18 cellular contexts compared by ENCODE assay signal in genomic region chr5:179162351-179163235, GRCh38.
DNase-seq lines count a peak whose midpoint lies in the region; ATAC-seq and TF ChIP-seq lines count a peak whose summit lies in the region.
"Had no signal": no experiment of that assay in that cellular context is flagged by ENCODE, and none has a peak within 500 bp of the region (broad histone marks: within the 10 kb centered on the region; RNA-seq: fewer than 3 reads in every experiment).

No MANE protein-coding gene starts in this region.

- H3K4me1 ChIP-seq in left ventricle myocardium inferior (peaks cover 10% of the 10 kb centered on the region), aorta (ENCODE audit: control insufficient read depth in 1 of 2, insufficient read depth in 2 of 2, low read length in 2 of 2) (no peaks in the 10 kb centered on the region)

- no peak overlapping the region for H3K4me3 ChIP-seq in left ventricle myocardium inferior
- no peak overlapping the region for H3K4me3 ChIP-seq in aorta (ENCODE audit: low read length in 2 of 2)
- H3K4me3 ChIP-seq: GM23338 had no signal

- H3K4me1 Mint-ChIP-seq in nephron progenitor cell = no peaks in the 10 kb centered on the region
- peaks cover under 1% of the 10 kb centered on the region for H3K4me1 Mint-ChIP-seq in activated CD4-positive, alpha-beta memory T cell treated with anti-CD3 and anti-CD28 coated beads, Interleukin-2, amount 10 ng/mL, durations not matched to agents 7 days and 5 days
- H3K4me1 Mint-ChIP-seq: GM23338 had no signal

- no peak overlapping the region for H3K4me3 Mint-ChIP-seq in nephron progenitor cell
- H3K4me3 Mint-ChIP-seq in activated CD4-positive, alpha-beta memory T cell treated with anti-CD3 and anti-CD28 coated beads, Interleukin-2, amount 10 ng/mL, durations not matched to agents 7 days and 5 days = no peak overlapping the region
- H3K4me3 Mint-ChIP-seq: B cell; CD4-positive, alpha-beta memory T cell; GM23338 had no signal

- peaks cover 27% of the 10 kb centered on the region for H3K27me3 ChIP-seq in left ventricle myocardium inferior (ENCODE audit: low read depth)
- H3K27me3 ChIP-seq in aorta (ENCODE audit: control insufficient read depth in 1 of 2, insufficient read depth in 2 of 2, low read length in 1 of 2) = no peaks in the 10 kb centered on the region

- peaks cover 3% of the 10 kb centered on the region for H3K27me3 Mint-ChIP-seq in nephron progenitor cell (ENCODE audit: low read depth, poor library complexity)
- no peaks in the 10 kb centered on the region for H3K27me3 Mint-ChIP-seq in activated CD4-positive, alpha-beta memory T cell treated with anti-CD3 and anti-CD28 coated beads, Interleukin-2, amount 10 ng/mL, durations not matched to agents 7 days and 5 days

- DNase-seq in cardiac septum (ENCODE audit: low spot score) (peak; percentile 65), left ventricle myocardium inferior (no peak), ecto neural progenitor cell (ENCODE audit: low spot score) (peak; percentile 42), nephron progenitor cell (no peak), aorta (peak; percentile 19 to 61), HCEC 1CT (no peak)
- no peak for DNase-seq in activated CD4-positive, alpha-beta memory T cell treated with anti-CD3 and anti-CD28 coated beads, Interleukin-2, amount 10 ng/mL, durations not matched to agents 7 days and 5 days
- DNase-seq: ACHN, DND-41, GDM1, NCI-H1092, NCI-H2107, NCI-H226, NCI-H526 treated with DMSO at 0.1 percent for 48 hours had no signal

- H3K27ac ChIP-seq in left ventricle myocardium inferior (replicated peaks) (no peak overlapping the region), aorta (ENCODE audit: low read depth in 1 of 2, low read length in 2 of 2) (no peak overlapping the region)
- H3K27ac ChIP-seq: KMS-11 had no signal

- no peak for TF ChIP-seq CTCF in left ventricle myocardium inferior (IDR thresholded peaks at IDR 0.05; ENCODE audit: borderline replicate concordance)
- TF ChIP-seq CTCF in nephron progenitor cell (IDR thresholded peaks at IDR 0.05) = no peak

- no peaks in the 10 kb centered on the region for H3K36me3 ChIP-seq in left ventricle myocardium inferior
- no peaks in the 10 kb centered on the region for H3K36me3 ChIP-seq in aorta (ENCODE audit: control insufficient read depth in 1 of 2, insufficient read depth in 2 of 2, low read length in 1 of 2)

- peaks cover 20% of the 10 kb centered on the region for H3K36me3 Mint-ChIP-seq in nephron progenitor cell (ENCODE audit: low read depth)
- H3K36me3 Mint-ChIP-seq in activated CD4-positive, alpha-beta memory T cell treated with anti-CD3 and anti-CD28 coated beads, Interleukin-2, amount 10 ng/mL, durations not matched to agents 7 days and 5 days (ENCODE audit: low read depth) = no peaks in the 10 kb centered on the region
- H3K36me3 Mint-ChIP-seq: CD4-positive, alpha-beta memory T cell had no signal

- 92 to 95% methylated on average over 24 of the region's 24 CpGs for WGBS in aorta, 2 donors

- H3K9me3 ChIP-seq in left ventricle myocardium inferior (replicated peaks) = peaks cover 12% of the 10 kb centered on the region
- H3K9me3 ChIP-seq in aorta (ENCODE audit: control insufficient read depth, low read length) = no peaks in the 10 kb centered on the region

- no peak for ATAC-seq in aorta (ENCODE audit: low FRiP score)
- ATAC-seq: GM23338 had no signal

- peak overlapping the region; percentile 22 for H3K27ac Mint-ChIP-seq in nephron progenitor cell
- H3K27ac Mint-ChIP-seq in activated CD4-positive, alpha-beta memory T cell treated with anti-CD3 and anti-CD28 coated beads, Interleukin-2, amount 10 ng/mL, durations not matched to agents 7 days and 5 days = no peak overlapping the region
- H3K27ac Mint-ChIP-seq: B cell; CD4-positive, alpha-beta memory T cell; GM23338 had no signal

- POLR2A ChIA-PET in activated CD4-positive, alpha-beta memory T cell treated with anti-CD3 and anti-CD28 coated beads, Interleukin-2, amount 10 ng/mL, durations not matched to agents 7 days and 5 days (lab: Charles Lee) = no interaction called here

- intact Hi-C loops in cardiac septum (cut with DNase I) (no loop called here), left ventricle myocardium inferior (cut with micrococcal nuclease) (no loop called here), aorta (cut with DNase I) (loop anchor here in 1 of 2 donors (10.0 kb wide), 1 partner anchor 242 kb away; no protein-coding TSS in a partner anchor)

- CTCF ChIA-PET in activated CD4-positive, alpha-beta memory T cell treated with anti-CD3 and anti-CD28 coated beads, Interleukin-2, amount 10 ng/mL, durations not matched to agents 7 days and 5 days (lab: Charles Lee) = no interaction called here

- H3K9me3 Mint-ChIP-seq in nephron progenitor cell = peaks cover 49% of the 10 kb centered on the region
- H3K9me3 Mint-ChIP-seq in activated CD4-positive, alpha-beta memory T cell treated with anti-CD3 and anti-CD28 coated beads, Interleukin-2, amount 10 ng/mL, durations not matched to agents 7 days and 5 days = peaks cover 8% of the 10 kb centered on the region

Comparison
In these comparisons a context has a peak if more than half of its experiments do, and no peak if none do; other contexts are left out.
1. DNase-seq: peak in cardiac septum (single experiment), ecto neural progenitor cell (single experiment) and aorta (2 of 2); none in left ventricle myocardium inferior (single experiment), nephron progenitor cell (single experiment), activated CD4-positive, alpha-beta memory T cell treated with anti-CD3 and anti-CD28 coated beads, Interleukin-2, amount 10 ng/mL, durations not matched to agents 7 days and 5 days (single experiment) and HCEC 1CT (single experiment).